Comparison of ENCODE assay signal across 8 cellular contexts in genomic region chr19:19063183-19064097, GRCh38. TPM values are rescaled to one million over a fixed set of nuclear protein-coding genes. Genes with fewer than 3 reads are reported as not detected.
DNase-seq lines count a peak whose midpoint lies in the region; ATAC-seq, FAIRE-seq and TF ChIP-seq lines count a peak whose summit lies in the region.

TSS of gene SLC25A42 (plus strand) at chr19:19063994. CDS start at chr19:19096125, 32,131 bp downstream.

- peak; percentile 100 for DNase-seq in GM12891 (ENCODE audit: insufficient read length, low spot score)
- peak; percentile 100 for DNase-seq in NCI-H146 (lab: John Stamatoyannopoulos, UW)
- peak; percentile 98 to 99 (median 99) for DNase-seq in T-helper 1 cell
- peak; percentile 99 to 100 (median 100) for DNase-seq in adrenal gland
- peak; percentile 99 to 100 (median 100) for DNase-seq in heart left ventricle
- peak; percentile 100 for DNase-seq in pons (ENCODE audit: low spot score)
- peak; percentile 99 for DNase-seq in upper lobe of left lung

- intact Hi-C loops in adrenal gland (cut with DNase I), result no loop called here
- intact Hi-C loops in heart left ventricle (cut with DNase I), result loop anchor here in 7 of 10 donors (2.0 to 5.0 kb wide), 4 partner anchors 31 to 75 kb away; partner anchors contain the start of genes TMEM161A (in 5 of the 7), ARMC6 (in 2 of the 7) and SUGP2 (in 2 of the 7)

- H3K36me3 ChIP-seq in adrenal gland (replicated peaks in 1 of 2) (no peaks in the 10 kb centered on the region), heart left ventricle (peaks cover 0 to 8% (median 0%) of the 10 kb centered on the region in 9 donors), upper lobe of left lung (no peaks in the 10 kb centered on the region)

- no peaks in the 10 kb centered on the region for H3K27me3 ChIP-seq in adrenal gland
- H3K27me3 ChIP-seq in heart left ventricle, result no peaks in the 10 kb centered on the region
- no peaks in the 10 kb centered on the region for H3K27me3 ChIP-seq in upper lobe of left lung

- no peak for TF ChIP-seq EP300 in upper lobe of left lung (IDR thresholded peaks at IDR 0.05)

- TF ChIP-seq POLR2A in GM12891 (IDR thresholded peaks at IDR 0.05; ENCODE audit: low read depth, low read length), result no peak
- peak in 1 of 2 donors; percentile 34 for TF ChIP-seq POLR2A in adrenal gland (IDR thresholded peaks at IDR 0.05)
- TF ChIP-seq POLR2A in heart left ventricle (IDR thresholded peaks at IDR 0.05), result peak in 1 of 2 donors; percentile 61
- peak in 1 of 4 donors; percentile 49 for TF ChIP-seq POLR2A in upper lobe of left lung (IDR thresholded peaks at IDR 0.05)

- TF ChIP-seq CTCF in adrenal gland (IDR thresholded peaks at IDR 0.05) (no peak), heart left ventricle (IDR thresholded peaks at IDR 0.05) (no peak), upper lobe of left lung (IDR thresholded peaks at IDR 0.05) (peak in 1 of 6 experiments; percentile 12)

- peak; percentile 100 for FAIRE-seq in GM12891 (lab: Jason Lieb, UNC)

- ATAC-seq in HG02852 (IDR thresholded peaks at IDR 0.05; ENCODE audit: unreplicated experiment) (peak; percentile 90), heart left ventricle (peak; percentile 93 to 97 (median 96)), upper lobe of left lung (ENCODE audit: low FRiP score in 2 of 2) (peak; percentile 97 to 98)

- 3 to 7% (median 4%) methylated on average over 23 to 77 of the region's 77 CpGs for WGBS in adrenal gland, 4 donors
- WGBS in heart left ventricle, 4 donors, result 1 to 2% (median 2%) methylated on average over 60 to 77 of the region's 77 CpGs
- 7 to 9% methylated on average over 27 to 49 of the region's 77 CpGs for WGBS in upper lobe of left lung, 2 donors

- H3K27ac ChIP-seq in adrenal gland (peak within 1 kb of the TSS in 4 of 5 donors; percentile 30 to 82 (median 64)), heart left ventricle (peak within 1 kb of the TSS; percentile 53 to 94 (median 84)), upper lobe of left lung (peak within 1 kb of the TSS; percentile 63 to 85 (median 77))

- H3K4me1 ChIP-seq in adrenal gland (replicated peaks in 1 of 2), result peaks cover 22 to 36% of the 10 kb centered on the region in 2 donors
- H3K4me1 ChIP-seq in heart left ventricle, result peaks cover 0 to 50% (median 37%) of the 10 kb centered on the region in 12 donors
- peaks cover 19 to 36% (median 27%) of the 10 kb centered on the region in 4 donors for H3K4me1 ChIP-seq in upper lobe of left lung

- H3K9me3 ChIP-seq in adrenal gland (replicated peaks in 1 of 3), result no peaks in the 10 kb centered on the region
- no peaks in the 10 kb centered on the region for H3K9me3 ChIP-seq in heart left ventricle
- H3K9me3 ChIP-seq in upper lobe of left lung, result no peaks in the 10 kb centered on the region

- H3K4me3 ChIP-seq in adrenal gland, result peak within 1 kb of the TSS in 3 of 4 donors; percentile 53 to 86 (median 62)
- peak within 1 kb of the TSS; percentile 51 to 95 (median 81) for H3K4me3 ChIP-seq in heart left ventricle
- H3K4me3 ChIP-seq in upper lobe of left lung, result peak within 1 kb of the TSS; percentile 68 to 94 (median 82)

TF ChIP-seq in GM12891, 5 proteins besides CTCF, POLR2A, EP300 and RAD21:
- TF ChIP-seq PAX5 (IDR thresholded peaks at IDR 0.05; ENCODE audit: insufficient read depth, low read length, severe bottlenecking) (no peak), POLR2AphosphoS5 (IDR thresholded peaks at IDR 0.05; ENCODE audit: low read depth, low read length) (no peak), POU2F2 (IDR thresholded peaks at IDR 0.05; ENCODE audit: low read depth, low read length) (no peak), SPI1 (IDR thresholded peaks at IDR 0.05; ENCODE audit: low read depth, low read length) (no peak), TAF1 (IDR thresholded peaks at IDR 0.05; ENCODE audit: low read depth, low read length) (no peak)

RNA-seq across cellular contexts. Expression of gene SLC25A42, which starts in this region (rescaled TPM):
- polyA plus RNA-seq in GM12891 (2012; ENCODE audit: low read depth, missing spikeins), result 8.0 TPM
- total RNA-seq in adrenal gland, result 10 to 100 TPM in 7 of 8 donors, 1 to 10 TPM in 1; 9.7 to 14.3 (median 13.3) TPM
- polyA plus RNA-seq in adrenal gland, result 10 to 100 TPM in 1 of 3 donors, 1 to 10 TPM in 2; 6.2 to 11.9 (median 10.0) TPM
- total RNA-seq in heart left ventricle, result 10 to 100 TPM; 15.7 to 28.0 (median 17.9) TPM
- polyA plus RNA-seq in heart left ventricle, result 10 to 100 TPM; 15.6 to 21.1 TPM
- 10 to 100 TPM in 5 of 6 donors, 1 to 10 TPM in 1; 5.6 to 23.0 (median 13.6) TPM for total RNA-seq in upper lobe of left lung

Comparison
In these comparisons a context has a peak if more than half of its experiments do, and no peak if none do; other contexts are left out.
1. Peak in every context shown above with its lines: DNase-seq, ATAC-seq, H3K4me3 ChIP-seq and H3K27ac ChIP-seq.
2. intact Hi-C loops: an anchor here in heart left ventricle (2.0 to 5.0 kb wide); none called in adrenal gland.